In genomic region chr9:71768388-71769174, GRCh38 we compare ENCODE assay signal across 1 cellular context.
A peak's percentile ranks its signal among the peaks of the same experiment; 100 is the strongest.
TF ChIP-seq lines count a peak whose summit lies in the region.

A gene with protein sequence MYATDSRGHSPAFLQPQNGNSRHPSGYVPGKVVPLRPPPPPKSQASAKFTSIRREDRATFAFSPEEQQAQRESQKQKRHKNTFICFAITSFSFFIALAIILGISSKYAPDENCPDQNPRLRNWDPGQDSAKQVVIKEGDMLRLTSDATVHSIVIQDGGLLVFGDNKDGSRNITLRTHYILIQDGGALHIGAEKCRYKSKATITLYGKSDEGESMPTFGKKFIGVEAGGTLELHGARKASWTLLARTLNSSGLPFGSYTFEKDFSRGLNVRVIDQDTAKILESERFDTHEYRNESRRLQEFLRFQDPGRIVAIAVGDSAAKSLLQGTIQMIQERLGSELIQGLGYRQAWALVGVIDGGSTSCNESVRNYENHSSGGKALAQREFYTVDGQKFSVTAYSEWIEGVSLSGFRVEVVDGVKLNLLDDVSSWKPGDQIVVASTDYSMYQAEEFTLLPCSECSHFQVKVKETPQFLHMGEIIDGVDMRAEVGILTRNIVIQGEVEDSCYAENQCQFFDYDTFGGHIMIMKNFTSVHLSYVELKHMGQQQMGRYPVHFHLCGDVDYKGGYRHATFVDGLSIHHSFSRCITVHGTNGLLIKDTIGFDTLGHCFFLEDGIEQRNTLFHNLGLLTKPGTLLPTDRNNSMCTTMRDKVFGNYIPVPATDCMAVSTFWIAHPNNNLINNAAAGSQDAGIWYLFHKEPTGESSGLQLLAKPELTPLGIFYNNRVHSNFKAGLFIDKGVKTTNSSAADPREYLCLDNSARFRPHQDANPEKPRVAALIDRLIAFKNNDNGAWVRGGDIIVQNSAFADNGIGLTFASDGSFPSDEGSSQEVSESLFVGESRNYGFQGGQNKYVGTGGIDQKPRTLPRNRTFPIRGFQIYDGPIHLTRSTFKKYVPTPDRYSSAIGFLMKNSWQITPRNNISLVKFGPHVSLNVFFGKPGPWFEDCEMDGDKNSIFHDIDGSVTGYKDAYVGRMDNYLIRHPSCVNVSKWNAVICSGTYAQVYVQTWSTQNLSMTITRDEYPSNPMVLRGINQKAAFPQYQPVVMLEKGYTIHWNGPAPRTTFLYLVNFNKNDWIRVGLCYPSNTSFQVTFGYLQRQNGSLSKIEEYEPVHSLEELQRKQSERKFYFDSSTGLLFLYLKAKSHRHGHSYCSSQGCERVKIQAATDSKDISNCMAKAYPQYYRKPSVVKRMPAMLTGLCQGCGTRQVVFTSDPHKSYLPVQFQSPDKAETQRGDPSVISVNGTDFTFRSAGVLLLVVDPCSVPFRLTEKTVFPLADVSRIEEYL (N-terminal part only) (minus strand): TSS chr9:71768513. CDS start chr9:71750373, 18,140 bp downstream.

TF ChIP-seq in K562, 482 proteins besides CTCF, POLR2A, EP300 and RAD21 (continued from another document and continues in another):
- TF ChIP-seq ZNF395 (CRISPR knock-in tag; IDR thresholded peaks at IDR 0.05) (0 out of 2 replicates have a peak, but pooled peaks have one; percentile 26), TAF7 (tag; IDR thresholded peaks at IDR 0.05) (0 out of 2 replicates have a peak, but pooled peaks have one; percentile 25), CBX5 (IDR thresholded peaks at IDR 0.05; ENCODE audit: borderline replicate concordance, low read depth) (no peak), ATF1 (CRISPR knock-in tag; IDR thresholded peaks at IDR 0.05) (no peak), ATF1 (tag; IDR thresholded peaks at IDR 0.05) (0 out of 2 replicates have a peak, but pooled peaks have one; percentile 22), CHCHD3 (CRISPR knock-in tag; IDR thresholded peaks at IDR 0.05) (no peak), RBFOX2 (IDR thresholded peaks at IDR 0.05; ENCODE audit: low read depth, low read length) (peak; percentile 95), ZNF57 (CRISPR knock-in tag; IDR thresholded peaks at IDR 0.05) (no peak), ZNF75A (CRISPR knock-in tag; IDR thresholded peaks at IDR 0.05) (no peak), RBBP5 (IDR thresholded peaks at IDR 0.05; ENCODE audit: borderline replicate concordance, insufficient read depth, low read length, poor library complexity, severe bottlenecking) (peak; percentile 48), CTBP1 (IDR thresholded peaks at IDR 0.05; ENCODE audit: borderline replicate concordance) (0 out of 2 replicates have a peak, but pooled peaks have one; percentile 9), POLR2H (tag; IDR thresholded peaks at IDR 0.05; ENCODE audit: low read depth) (peak; percentile 54; the same call in 1 of the 2 replicates), KDM5B (IDR thresholded peaks at IDR 0.05; ENCODE audit: insufficient replicate concordance, low read depth, low read length) (peak; percentile 86), PHF8 (IDR thresholded peaks at IDR 0.05; ENCODE audit: borderline replicate concordance, low read length) (peak; percentile 63; the same call in 1 of the 2 replicates), EGR1 (conservative IDR thresholded peaks at IDR 0.05) (peak; percentile 92), BCOR (IDR thresholded peaks at IDR 0.05) (0 out of 2 replicates have a peak, but pooled peaks have one; percentile 27), TCF7L2 (IDR thresholded peaks at IDR 0.05; ENCODE audit: low read depth, low read length) (no peak), SMC3 (conservative IDR thresholded peaks at IDR 0.05; ENCODE audit: insufficient read depth, low read depth, low read length) (peak; percentile 72), POLR2G (IDR thresholded peaks at IDR 0.05; ENCODE audit: low read depth, low read length) (peak; percentile 94), RB1 (IDR thresholded peaks at IDR 0.05; ENCODE audit: low read depth) (peak; percentile 18; the same call in 1 of the 2 replicates), TFAP4 (CRISPR knock-in tag; IDR thresholded peaks at IDR 0.05; ENCODE audit: borderline replicate concordance) (peak; percentile 23; the same call in 1 of the 2 replicates), TAF1 (IDR thresholded peaks at IDR 0.05; ENCODE audit: control insufficient read depth, extremely low read depth, insufficient read depth, low read length, severe bottlenecking) (peak; percentile 67), NR2F6 (CRISPR knock-in tag; IDR thresholded peaks at IDR 0.05) (no peak), STAG1 (CRISPR knock-in tag; IDR thresholded peaks at IDR 0.05; ENCODE audit: borderline replicate concordance) (peak; percentile 37; the same call in 1 of the 2 replicates), CREM (IDR thresholded peaks at IDR 0.05; ENCODE audit: low read depth) (peak; percentile 74), ZBTB7A (IDR thresholded peaks at IDR 0.05; ENCODE audit: borderline replicate concordance, control insufficient read depth, low read depth, low read length) (peak; percentile 27; the same call in 1 of the 2 replicates), SMARCA5 (IDR thresholded peaks at IDR 0.05) (no peak), TBP (optimal IDR thresholded peaks at IDR 0.05; ENCODE audit: low read depth, low read length) (peak; percentile 79), NONO (IDR thresholded peaks at IDR 0.05; ENCODE audit: low read depth in 2 of 2, low read length in 1 of 2) (peak; percentile 19 to 47; a peak in 1 of 4 replicates), RBM17 (IDR thresholded peaks at IDR 0.05; ENCODE audit: borderline replicate concordance, low read depth, low read length) (no peak), POLR2B (IDR thresholded peaks at IDR 0.05; ENCODE audit: low read depth, partially characterized antibody) (peak; percentile 61), ZNF740 (CRISPR knock-in tag; IDR thresholded peaks at IDR 0.05) (peak; percentile 82; the same call in 1 of the 2 replicates), ZNF740 (tag; IDR thresholded peaks at IDR 0.05) (no peak), VEZF1 (CRISPR knock-in tag; IDR thresholded peaks at IDR 0.05) (peak; percentile 89), ZNF263 (CRISPR knock-in tag; IDR thresholded peaks at IDR 0.05; ENCODE audit: borderline replicate concordance) (peak; percentile 90), TAF9B (IDR thresholded peaks at IDR 0.05; ENCODE audit: partially characterized antibody) (peak; percentile 47), UBTF (IDR thresholded peaks at IDR 0.05; ENCODE audit: borderline replicate concordance in 1 of 2, low read depth in 2 of 2, low read length in 2 of 2) (peak in 1 of 2 experiments; percentile 79; a peak in 2 of 4 replicates), PRMT5 (CRISPR knock-in tag; IDR thresholded peaks at IDR 0.05) (no peak), ZFX (CRISPR knock-in tag; IDR thresholded peaks at IDR 0.05) (peak; percentile 74), SUPT5H (IDR thresholded peaks at IDR 0.05) (peak; percentile 73), CCNT2 (IDR thresholded peaks at IDR 0.05; ENCODE audit: borderline replicate concordance, extremely low read depth, insufficient read length, low read depth, low read length) (peak; percentile 38), RBM25 (IDR thresholded peaks at IDR 0.05; ENCODE audit: low read depth, low read length, severe bottlenecking) (no peak), NCOR1 (IDR thresholded peaks at IDR 0.05) (0 out of 2 replicates have a peak, but pooled peaks have one; percentile 17), ETV6 (IDR thresholded peaks at IDR 0.05; ENCODE audit: borderline replicate concordance in 1 of 2, low read depth in 2 of 2, low read length in 1 of 2) (no peak), ETV6 (CRISPR knock-in tag; IDR thresholded peaks at IDR 0.05; ENCODE audit: borderline replicate concordance) (no peak), HEY1 (CRISPR knock-in tag; IDR thresholded peaks at IDR 0.05; ENCODE audit: borderline replicate concordance) (no peak), MAZ (CRISPR knock-in tag; conservative IDR thresholded peaks at IDR 0.05 in 1 of 2, IDR thresholded peaks at IDR 0.05 in 1 of 2) (peak; percentile 79 to 82)
- TF ChIP-seq, protein P1, sequence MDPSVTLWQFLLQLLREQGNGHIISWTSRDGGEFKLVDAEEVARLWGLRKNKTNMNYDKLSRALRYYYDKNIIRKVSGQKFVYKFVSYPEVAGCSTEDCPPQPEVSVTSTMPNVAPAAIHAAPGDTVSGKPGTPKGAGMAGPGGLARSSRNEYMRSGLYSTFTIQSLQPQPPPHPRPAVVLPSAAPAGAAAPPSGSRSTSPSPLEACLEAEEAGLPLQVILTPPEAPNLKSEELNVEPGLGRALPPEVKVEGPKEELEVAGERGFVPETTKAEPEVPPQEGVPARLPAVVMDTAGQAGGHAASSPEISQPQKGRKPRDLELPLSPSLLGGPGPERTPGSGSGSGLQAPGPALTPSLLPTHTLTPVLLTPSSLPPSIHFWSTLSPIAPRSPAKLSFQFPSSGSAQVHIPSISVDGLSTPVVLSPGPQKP (CRISPR knock-in tag; IDR thresholded peaks at IDR 0.05): no peak
- TF ChIP-seq, protein P2, sequence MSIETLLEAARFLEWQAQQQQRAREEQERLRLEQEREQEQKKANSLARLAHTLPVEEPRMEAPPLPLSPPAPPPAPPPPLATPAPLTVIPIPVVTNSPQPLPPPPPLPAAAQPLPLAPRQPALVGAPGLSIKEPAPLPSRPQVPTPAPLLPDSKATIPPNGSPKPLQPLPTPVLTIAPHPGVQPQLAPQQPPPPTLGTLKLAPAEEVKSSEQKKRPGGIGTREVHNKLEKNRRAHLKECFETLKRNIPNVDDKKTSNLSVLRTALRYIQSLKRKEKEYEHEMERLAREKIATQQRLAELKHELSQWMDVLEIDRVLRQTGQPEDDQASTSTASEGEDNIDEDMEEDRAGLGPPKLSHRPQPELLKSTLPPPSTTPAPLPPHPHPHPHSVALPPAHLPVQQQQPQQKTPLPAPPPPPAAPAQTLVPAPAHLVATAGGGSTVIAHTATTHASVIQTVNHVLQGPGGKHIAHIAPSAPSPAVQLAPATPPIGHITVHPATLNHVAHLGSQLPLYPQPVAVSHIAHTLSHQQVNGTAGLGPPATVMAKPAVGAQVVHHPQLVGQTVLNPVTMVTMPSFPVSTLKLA (conservative IDR thresholded peaks at IDR 0.05): peak in 1 of 2 experiments; percentile 41; a peak in 1 of 4 replicates
- TF ChIP-seq, protein P3, sequence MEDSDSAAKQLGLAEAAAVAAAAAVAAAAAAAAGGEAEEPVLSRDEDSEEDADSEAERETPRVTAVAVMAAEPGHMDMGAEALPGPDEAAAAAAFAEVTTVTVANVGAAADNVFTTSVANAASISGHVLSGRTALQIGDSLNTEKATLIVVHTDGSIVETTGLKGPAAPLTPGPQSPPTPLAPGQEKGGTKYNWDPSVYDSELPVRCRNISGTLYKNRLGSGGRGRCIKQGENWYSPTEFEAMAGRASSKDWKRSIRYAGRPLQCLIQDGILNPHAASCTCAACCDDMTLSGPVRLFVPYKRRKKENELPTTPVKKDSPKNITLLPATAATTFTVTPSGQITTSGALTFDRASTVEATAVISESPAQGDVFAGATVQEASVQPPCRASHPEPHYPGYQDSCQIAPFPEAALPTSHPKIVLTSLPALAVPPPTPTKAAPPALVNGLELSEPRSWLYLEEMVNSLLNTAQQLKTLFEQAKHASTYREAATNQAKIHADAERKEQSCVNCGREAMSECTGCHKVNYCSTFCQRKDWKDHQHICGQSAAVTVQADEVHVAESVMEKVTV (CRISPR knock-in tag; IDR thresholded peaks at IDR 0.05): peak; percentile 58; the same call in 1 of the 2 replicates
